8 cellular contexts compared by ENCODE assay signal in the genomic region with DNA sequence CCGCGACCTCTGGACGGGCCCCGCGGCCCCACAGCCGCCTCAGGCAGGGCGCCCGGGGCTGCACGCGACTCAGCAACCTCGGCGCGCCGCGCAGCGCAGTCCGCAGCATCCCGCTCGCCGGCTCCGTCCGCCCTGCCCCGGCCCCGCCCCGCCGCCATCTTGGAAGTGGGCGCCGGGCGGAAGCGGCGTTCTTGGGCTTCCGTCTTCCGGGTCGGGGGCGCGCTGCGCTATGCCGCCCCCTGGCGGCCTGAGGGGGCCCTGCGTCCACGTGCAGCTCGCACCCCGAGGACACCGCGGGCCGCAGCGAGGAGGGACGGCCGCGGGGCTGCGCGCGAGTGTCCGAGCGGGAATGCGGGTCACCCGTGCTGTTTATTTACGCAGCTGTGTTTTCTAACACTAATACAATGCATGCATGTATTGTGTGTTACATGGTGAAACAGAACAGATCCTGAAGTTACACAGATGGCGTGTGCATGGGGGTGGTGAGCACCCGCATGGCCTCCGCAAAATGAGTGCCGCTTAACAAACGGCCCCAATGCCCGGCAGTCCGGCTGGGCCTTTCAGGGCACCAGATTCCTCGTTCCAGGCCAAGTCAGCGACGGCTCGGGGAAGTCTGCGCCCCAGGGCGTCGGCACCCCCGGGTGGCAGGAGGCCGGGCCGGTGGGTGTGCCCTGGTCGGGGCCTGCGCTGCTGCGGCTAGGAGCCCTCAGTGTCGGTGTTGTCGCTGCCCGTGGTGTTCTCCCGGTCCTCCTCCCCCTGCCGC. TPM values are rescaled to one million over a fixed set of nuclear protein-coding genes. Genes with fewer than 3 reads are reported as not detected.
A peak's percentile ranks its signal among the peaks of the same experiment; 100 is the strongest.
DNase-seq lines count a peak whose midpoint lies in the region; ATAC-seq and TF ChIP-seq lines count a peak whose summit lies in the region.

A gene (minus strand): TSS at position 139 of the 763 bp plus-strand sequence. CDS start 30 bp downstream, at position 109.

- H3K4me3 Mint-ChIP-seq in activated CD4-positive, alpha-beta T cell treated with anti-CD3 and anti-CD28 coated beads, Interleukin-2, amount 10 ng/mL, durations not matched to agents 7 days and 5 days, result peak within 1 kb of the TSS; percentile 84

- H3K27ac ChIP-seq in left lung, result peak within 1 kb of the TSS; percentile 86 to 95

- CTCF ChIA-PET in BJ (lab: Yijun Ruan, JAX), result interaction anchor here (0.6 to 6.3 kb wide), 17 partner anchors 8 to 397 kb away, joined by 3 to 68 read pairs (median 7); a partner anchor contains a TSS
- CTCF ChIA-PET in activated CD4-positive, alpha-beta T cell treated with anti-CD3 and anti-CD28 coated beads, Interleukin-2, amount 10 ng/mL, durations not matched to agents 7 days and 5 days (lab: Charles Lee), result interaction anchor here (0.6 to 5.2 kb wide), 22 partner anchors 9 to 487 kb away, joined by 3 to 106 read pairs (median 4); a partner anchor contains a TSS

- intact Hi-C loops in left lung (cut with DNase I), result no loop called here

- H3K27me3 ChIP-seq in BJ (ENCODE audit: control insufficient read depth, insufficient read depth, low read length), result no peaks in the 10 kb centered on the region
- peaks cover 0 to 6% of the 10 kb centered on the region in 2 donors for H3K27me3 ChIP-seq in left lung

- no peak for DNase-seq in BJ (ENCODE audit: low read depth)
- peak; percentile 70 for DNase-seq in NCI-H510A (lab: John Stamatoyannopoulos, UW)
- peak; percentile 88 for DNase-seq in activated CD4-positive, alpha-beta T cell treated with anti-CD3 and anti-CD28 coated beads, Interleukin-2, amount 10 ng/mL, durations not matched to agents 7 days and 5 days
- peak; percentile 36 for DNase-seq in cortex of kidney (lab: John Stamatoyannopoulos, UW)
- peak; percentile 83 to 96 for DNase-seq in left lung
- DNase-seq in stimulated activated CD4-positive, alpha-beta T cell treated with anti-CD3 and anti-CD28 coated beads, Interleukin-4, amount 100 ng/mL, for 1 hour, result peak; percentile 85

- POLR2A ChIA-PET in BJ (lab: Charles Lee), result interaction anchor here (1.0 kb wide), 1 partner anchor 18 kb away, joined by 3 read pairs; no protein-coding TSS in a partner anchor
- POLR2A ChIA-PET in activated CD4-positive, alpha-beta T cell treated with anti-CD3 and anti-CD28 coated beads, Interleukin-2, amount 10 ng/mL, durations not matched to agents 7 days and 5 days (lab: Charles Lee), result interaction anchor here (0.7 kb wide), 1 partner anchor 46 kb away, joined by 3 read pairs; no protein-coding TSS in a partner anchor

- H3K4me1 Mint-ChIP-seq in activated CD4-positive, alpha-beta T cell treated with anti-CD3 and anti-CD28 coated beads, Interleukin-2, amount 10 ng/mL, durations not matched to agents 7 days and 5 days, result peaks cover 4% of the 10 kb centered on the region

- TF ChIP-seq CTCF in BJ (IDR thresholded peaks at IDR 0.05; ENCODE audit: insufficient read depth, low read depth, low read length) (peak; percentile 75), left lung (IDR thresholded peaks at IDR 0.05) (peak; percentile 99)

- H3K4me1 ChIP-seq in left lung, result peaks cover 11 to 45% of the 10 kb centered on the region in 2 donors

- no peaks in the 10 kb centered on the region for H3K9me3 Mint-ChIP-seq in activated CD4-positive, alpha-beta T cell treated with anti-CD3 and anti-CD28 coated beads, Interleukin-2, amount 10 ng/mL, durations not matched to agents 7 days and 5 days

- ATAC-seq in GM19035 (IDR thresholded peaks at IDR 0.05; ENCODE audit: unreplicated experiment) (peak; percentile 73), HG03280 (IDR thresholded peaks at IDR 0.05; ENCODE audit: unreplicated experiment) (peak; percentile 71), left lung (peak; percentile 80)

- H3K36me3 Mint-ChIP-seq in activated CD4-positive, alpha-beta T cell treated with anti-CD3 and anti-CD28 coated beads, Interleukin-2, amount 10 ng/mL, durations not matched to agents 7 days and 5 days (ENCODE audit: low read depth), result no peaks in the 10 kb centered on the region

- H3K9me3 ChIP-seq in left lung, result no peaks in the 10 kb centered on the region

- peaks cover 4% of the 10 kb centered on the region; the same call in 1 of the 2 replicates for H3K36me3 ChIP-seq in BJ (ENCODE audit: control insufficient read depth, insufficient read depth, low read length)
- peaks cover 0 to 17% of the 10 kb centered on the region in 2 donors for H3K36me3 ChIP-seq in left lung

- peak within 1 kb of the TSS; percentile 92 for H3K27ac Mint-ChIP-seq in activated CD4-positive, alpha-beta T cell treated with anti-CD3 and anti-CD28 coated beads, Interleukin-2, amount 10 ng/mL, durations not matched to agents 7 days and 5 days

- no peaks in the 10 kb centered on the region for H3K27me3 Mint-ChIP-seq in activated CD4-positive, alpha-beta T cell treated with anti-CD3 and anti-CD28 coated beads, Interleukin-2, amount 10 ng/mL, durations not matched to agents 7 days and 5 days

- H3K4me3 ChIP-seq in BJ (ENCODE audit: low read depth, low read length) (peak within 1 kb of the TSS; percentile 78), left lung (peak within 1 kb of the TSS; percentile 62 to 72)

RNA-seq across cellular contexts. Expression of the gene that starts here (rescaled TPM):
- 7.2 and 8.5 TPM in 2 replicates for polyA plus RNA-seq in BJ (2011; rRNA removed)
- polyA minus RNA-seq in BJ (2011; rRNA and poly(A)+ RNA removed), result 1.2 and 2.3 TPM in 2 replicates
- total RNA-seq in activated CD4-positive, alpha-beta T cell treated with anti-CD3 and anti-CD28 coated beads, Interleukin-2, amount 10 ng/mL, durations not matched to agents 7 days and 5 days, result 10 to 100 TPM; 13.1 to 14.6 TPM
- 10 to 100 TPM; 12.0 to 17.5 TPM for total RNA-seq in left lung
